22 cellular contexts compared by ENCODE assay signal in the genomic region with DNA sequence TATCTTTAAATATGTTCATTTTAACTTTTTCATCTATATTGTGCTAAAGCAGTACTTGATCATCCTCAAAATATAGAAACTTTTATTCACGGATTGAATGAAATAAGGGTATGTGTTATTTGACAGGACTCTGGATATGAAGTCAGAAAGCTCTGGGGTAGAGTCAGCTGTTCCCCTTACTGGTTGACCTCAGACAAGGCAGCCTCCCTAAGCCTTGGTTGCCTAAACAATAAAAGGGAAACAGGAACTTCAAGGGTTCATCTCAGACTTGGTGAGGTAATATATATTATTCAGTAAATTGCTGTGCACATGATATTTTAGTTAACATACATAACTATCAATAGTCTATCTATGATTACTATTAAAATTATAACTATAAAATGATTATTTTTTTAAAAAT. TPM values are rescaled to one million over a fixed set of nuclear protein-coding genes. Genes with fewer than 3 reads are reported as not detected.
DNase-seq lines count a peak whose midpoint lies in the region; ATAC-seq and TF ChIP-seq lines count a peak whose summit lies in the region.
"Had no signal": no experiment of that assay in that cellular context is flagged by ENCODE, and none has a peak within 500 bp of the region (broad histone marks: within the 10 kb centered on the region; RNA-seq: fewer than 3 reads in every experiment).

No MANE protein-coding gene starts in this region.

- DNase-seq in NCI-H82 (lab: John Stamatoyannopoulos, UW) (peak; percentile 19), NCI-H82 treated with DMSO at 0.1 percent for 48 hours (lab: John Stamatoyannopoulos, UW; ENCODE audit: unreplicated experiment) (no peak), SIG-M5 treated with dmso at 0.1 percent for 504 hours (lab: John Stamatoyannopoulos, UW; ENCODE audit: unreplicated experiment) (peak; percentile 76), epithelial cell of esophagus (ENCODE audit: low read depth) (peak; percentile 38), vagina (ENCODE audit: extremely low spot score in 2 of 2) (no peak), NCI-H510A treated with DMSO at 0.1 percent for 48 hours (lab: John Stamatoyannopoulos, UW) (no peak), NCI-H2107 treated with DMSO at 0.1 percent for 48 hours (lab: John Stamatoyannopoulos, UW; ENCODE audit: unreplicated experiment) (no peak)
- DNase-seq: activated CD4-positive, alpha-beta T cell treated with anti-CD3 and anti-CD28 coated beads for 48 hours; activated CD8-positive, alpha-beta memory T cell treated with anti-CD3 and anti-CD28 coated beads, Interleukin-2, amount 10 ng/mL, durations not matched to agents 7 days and 5 days; COR-L47; KG1; NCI-H1092 treated with DMSO at 0.1 percent for 48 hours; NCI-H2029 treated with DMSO at 0.1 percent for 48 hours; NCI-H345; NK-92 treated with Interleukin-12 subunit alpha and Interleukin-12 subunit beta, amount 100 ng/mL, for 24 hours; sigmoid colon; SW 1271 had no signal

- no peaks in the 10 kb centered on the region for H3K9me3 ChIP-seq in vagina
- H3K9me3 ChIP-seq: ascending aorta, sigmoid colon had no signal

- no peaks in the 10 kb centered on the region for H3K27me3 ChIP-seq in vagina
- H3K27me3 ChIP-seq: ascending aorta, hepatocyte, neural progenitor cell, sigmoid colon had no signal

- intact Hi-C loops in vagina (cut with DNase I), result no loop called here

- H3K36me3 ChIP-seq in vagina, result no peaks in the 10 kb centered on the region
- H3K36me3 ChIP-seq: ascending aorta, neural progenitor cell, sigmoid colon had no signal

- H3K27ac ChIP-seq in vagina, result peak overlapping the region; percentile 68
- H3K27ac ChIP-seq: 22Rv1, ascending aorta, hepatocyte, neural progenitor cell had no signal

- H3K4me1 ChIP-seq in vagina, result peaks cover 69% of the 10 kb centered on the region

- no peak for TF ChIP-seq POLR2A in vagina (IDR thresholded peaks at IDR 0.05)

- no peak for TF ChIP-seq CTCF in epithelial cell of esophagus (IDR thresholded peaks at IDR 0.05; ENCODE audit: insufficient read depth, low read depth, low read length, missing control alignments)
- TF ChIP-seq CTCF in vagina (IDR thresholded peaks at IDR 0.05), result no peak

- no peak for ATAC-seq in HG02759 (IDR thresholded peaks at IDR 0.05; ENCODE audit: unreplicated experiment)
- ATAC-seq: activated CD8-positive, alpha-beta memory T cell treated with anti-CD3 and anti-CD28 coated beads, Interleukin-2, amount 10 ng/mL, durations not matched to agents 7 days and 5 days had no signal

- H3K4me3 ChIP-seq in epithelial cell of esophagus (ENCODE audit: low read length), result no peak overlapping the region
- H3K4me3 ChIP-seq in vagina, result no peak overlapping the region
- H3K4me3 ChIP-seq: ascending aorta, hepatocyte, neural progenitor cell, sigmoid colon had no signal

RNA-seq across cellular contexts. Expression of gene POLR1D, which starts 13.6 kb away (rescaled TPM):
- total RNA-seq in vagina, result 74.2 TPM

RNA-seq across cellular contexts. Expression of gene LNX2, which starts 14.9 kb away (rescaled TPM):
- total RNA-seq in vagina, result 12.0 TPM

Comparison
In these comparisons a context has a peak if more than half of its experiments do, and no peak if none do; other contexts are left out.
1. DNase-seq: peak in NCI-H82 (single experiment), SIG-M5 treated with dmso at 0.1 percent for 504 hours (single experiment) and epithelial cell of esophagus (single experiment); none in NCI-H82 treated with DMSO at 0.1 percent for 48 hours (single experiment), vagina (0 of 2), NCI-H510A treated with DMSO at 0.1 percent for 48 hours (single experiment) and NCI-H2107 treated with DMSO at 0.1 percent for 48 hours (single experiment).